In the genomic region with DNA sequence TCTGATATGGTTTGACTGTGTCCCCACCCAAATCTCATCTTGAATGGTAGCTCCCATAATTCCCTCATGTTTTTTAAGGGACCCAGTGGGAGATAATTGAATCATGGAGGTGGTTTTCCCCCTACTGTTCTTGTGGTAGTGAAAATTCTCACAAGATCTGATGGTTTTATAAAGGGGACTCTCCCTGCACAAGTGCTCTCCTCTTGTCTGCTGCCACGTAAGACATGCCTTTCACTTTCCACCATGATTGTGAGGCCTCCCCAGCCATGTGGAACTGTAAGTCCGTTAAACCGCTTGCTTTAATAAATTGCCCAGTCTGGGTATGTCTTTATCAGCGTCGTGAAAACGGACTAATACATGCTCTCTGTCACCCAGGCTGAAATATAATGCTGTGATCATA, we compare ENCODE assay signal across 34 cellular contexts.
A peak's percentile ranks its signal among the peaks of the same experiment; 100 is the strongest.
DNase-seq lines count a peak whose midpoint lies in the region; ATAC-seq, FAIRE-seq and TF ChIP-seq lines count a peak whose summit lies in the region.
"Had no signal": no experiment of that assay in that cellular context is flagged by ENCODE, and none has a peak within 500 bp of the region (broad histone marks: within the 10 kb centered on the region; RNA-seq: fewer than 3 reads in every experiment).

No MANE protein-coding gene starts in this region.

- no peak for FAIRE-seq in D721Med (lab: Jason Lieb, UNC)
- FAIRE-seq: A204.1, A549 had no signal

- intact Hi-C loops in cardiac septum (cut with DNase I): no loop called here

- no peak overlapping the region for H3K4me3 ChIP-seq in GM12865 (ENCODE audit: low read depth, low read length)
- no peak overlapping the region for H3K4me3 ChIP-seq in OCI-LY3 (ENCODE audit: low read length)
- H3K4me3 ChIP-seq: A549; BLaER1; BLaER1 treated with 17β-estradiol and CSF1 and Interleukin-3, amounts not matched to agents 10 nM and 100 nM had no signal

- no peak overlapping the region for H3K27ac ChIP-seq in OCI-LY3 (ENCODE audit: low read length)
- H3K27ac ChIP-seq: 22Rv1; A549; BLaER1; BLaER1 treated with 17β-estradiol and CSF1 and Interleukin-3, amounts not matched to agents 10 nM and 100 nM; C4-2B had no signal

- H3K36me3 ChIP-seq in OCI-LY3 (replicated peaks; ENCODE audit: low read depth, low read length): no peaks in the 10 kb centered on the region
- H3K36me3 ChIP-seq: BE2C; BLaER1; BLaER1 treated with 17β-estradiol and CSF1 and Interleukin-3, amounts not matched to agents 10 nM and 100 nM had no signal

- H3K9ac ChIP-seq in OCI-LY3 (ENCODE audit: low read length): no peak overlapping the region
- H3K9ac ChIP-seq: BLaER1; BLaER1 treated with 17β-estradiol and CSF1 and Interleukin-3, amounts not matched to agents 10 nM and 100 nM had no signal

- H3K4me1 ChIP-seq in OCI-LY3 (ENCODE audit: low read length): peaks cover 10% of the 10 kb centered on the region
- H3K4me1 ChIP-seq: A549; BE2C; BLaER1; BLaER1 treated with 17β-estradiol and CSF1 and Interleukin-3, amounts not matched to agents 10 nM and 100 nM; Caco-2 had no signal

- no peaks in the 10 kb centered on the region for H4K20me1 ChIP-seq in OCI-LY3 (ENCODE audit: insufficient read depth, low read length)
- H4K20me1 ChIP-seq: BLaER1; BLaER1 treated with 17β-estradiol and CSF1 and Interleukin-3, amounts not matched to agents 10 nM and 100 nM had no signal

- H3K4me2 ChIP-seq in OCI-LY3 (ENCODE audit: low read length): peak overlapping the region; percentile 28; the same call in 1 of the 2 replicates
- H3K4me2 ChIP-seq: A549; BLaER1; BLaER1 treated with 17β-estradiol and CSF1 and Interleukin-3, amounts not matched to agents 10 nM and 100 nM had no signal

- H3K79me2 ChIP-seq in OCI-LY3 (ENCODE audit: low read length): no peaks in the 10 kb centered on the region

- H3K9me3 ChIP-seq in OCI-LY3 (ENCODE audit: insufficient read depth, low read length): no peaks in the 10 kb centered on the region
- H3K9me3 ChIP-seq: A549; BE2C; BLaER1; BLaER1 treated with 17β-estradiol and CSF1 and Interleukin-3, amounts not matched to agents 10 nM and 100 nM; Caco-2 had no signal

- ATAC-seq in GM18868 (IDR thresholded peaks at IDR 0.05; ENCODE audit: unreplicated experiment): peak; percentile 78
- ATAC-seq in HG03432 (IDR thresholded peaks at IDR 0.05; ENCODE audit: unreplicated experiment): peak; percentile 56
- ATAC-seq in HG03354 (IDR thresholded peaks at IDR 0.05; ENCODE audit: poor library complexity, severe bottlenecking, unreplicated experiment): no peak
- ATAC-seq: A549; CD8-positive, alpha-beta T cell had no signal

- TF ChIP-seq CTCF in GM12865 (IDR thresholded peaks at IDR 0.05; ENCODE audit: insufficient read depth, low read depth, low read length, missing control alignments) (no peak), OCI-LY3 (IDR thresholded peaks at IDR 0.05; ENCODE audit: low read depth, low read length) (no peak), D721Med (IDR thresholded peaks at IDR 0.05; ENCODE audit: insufficient read depth, missing control alignments) (no peak)

- H2AFZ ChIP-seq in OCI-LY3 (ENCODE audit: low read depth, low read length): no peak overlapping the region

- no peaks in the 10 kb centered on the region for H3K27me3 ChIP-seq in OCI-LY3 (ENCODE audit: low read depth, low read length)
- H3K27me3 ChIP-seq: BE2C; BLaER1; BLaER1 treated with 17β-estradiol and CSF1 and Interleukin-3, amounts not matched to agents 10 nM and 100 nM had no signal

- DNase-seq in GM12865 (ENCODE audit: low read depth): peak; percentile 1
- no peak for DNase-seq in cardiac septum (ENCODE audit: low spot score)
- no peak for DNase-seq in stimulated activated CD4-positive, alpha-beta T cell treated with anti-CD3 and anti-CD28 coated beads, Interleukin-15, amount 100 ng/mL, for 24 hours
- no peak for DNase-seq in D721Med (ENCODE audit: insufficient read length, low spot score)
- DNase-seq: 8988T; ACHN; AML-193; BE2C; C1 segment of cervical spinal cord; Caco-2; Calu3; CD4-positive, alpha-beta memory T cell; CD4-positive, alpha-beta T cell; CD4-positive, CD25-positive, alpha-beta regulatory T cell; CD8-positive, alpha-beta memory T cell; CD8-positive, alpha-beta T cell; COR-L47; DMS 273 treated with DMSO at 0.1 percent for 48 hours; DMS153; DMS53; DMS79; DMS79 treated with DMSO at 0.1 percent for 48 hours; DND-41; EL had no signal
